12 cellular contexts compared by ENCODE assay signal in genomic region chr20:24149881-24150307, GRCh38.
DNase-seq lines count a peak whose midpoint lies in the region; ATAC-seq and TF ChIP-seq lines count a peak whose summit lies in the region.
"Had no signal": no experiment of that assay in that cellular context is flagged by ENCODE, and none has a peak within 500 bp of the region (broad histone marks: within the 10 kb centered on the region; RNA-seq: fewer than 3 reads in every experiment).

No MANE protein-coding gene starts in this region.

- H3K27me3 ChIP-seq in SJCRH30 (no peaks in the 10 kb centered on the region; the same call in 1 of the 2 replicates), right atrium auricular region (no peaks in the 10 kb centered on the region), thyroid gland (no peaks in the 10 kb centered on the region)
- H3K27me3 ChIP-seq: vagina had no signal

- ATAC-seq in activated CD4-positive, alpha-beta T cell treated with anti-CD3 and anti-CD28 coated beads for 36 hours, result peak; percentile 44
- no peak for ATAC-seq in HG02759 (IDR thresholded peaks at IDR 0.05; ENCODE audit: unreplicated experiment)
- ATAC-seq in GM21423 (IDR thresholded peaks at IDR 0.05; ENCODE audit: unreplicated experiment), result no peak
- ATAC-seq: CD8-positive, alpha-beta T cell had no signal

- POLR2A ChIA-PET in activated CD4-positive, alpha-beta T cell treated with anti-CD3 and anti-CD28 coated beads for 36 hours (lab: Charles Lee), result no interaction called here

- peaks cover 1% of the 10 kb centered on the region for H3K27me3 Mint-ChIP-seq in activated CD4-positive, alpha-beta T cell treated with anti-CD3 and anti-CD28 coated beads for 36 hours

- DNase-seq in activated CD4-positive, alpha-beta T cell treated with anti-CD3 and anti-CD28 coated beads for 36 hours, result peak; percentile 25
- DNase-seq in activated CD4-positive, alpha-beta T cell treated with anti-CD3 and anti-CD28 coated beads, Interleukin-2, amount 50 U/mL, for 1 hour, result no peak
- DNase-seq in SJCRH30 (peak; percentile 16 to 41), right atrium auricular region (ENCODE audit: low spot score) (peak; percentile 50), thyroid gland (peak; percentile 85 to 91), RPMI8226 (no peak)
- DNase-seq: activated CD8-positive, alpha-beta memory T cell treated with anti-CD3 and anti-CD28 coated beads, Interleukin-2, amount 50 U/mL, for 4 hours; CD8-positive, alpha-beta T cell; NCI-H2171 treated with DMSO at 0.1 percent for 48 hours had no signal

- CTCF ChIA-PET in activated CD4-positive, alpha-beta T cell treated with anti-CD3 and anti-CD28 coated beads for 36 hours (lab: Charles Lee), result interaction anchor here (0.6 to 1.2 kb wide), 4 partner anchors 22 to 65 kb away, joined by 3 to 4 read pairs (median 3); no protein-coding TSS in a partner anchor

- no peak overlapping the region for H3K27ac ChIP-seq in SJCRH30
- no peak overlapping the region for H3K27ac ChIP-seq in right atrium auricular region
- no peak overlapping the region for H3K27ac ChIP-seq in thyroid gland
- H3K27ac ChIP-seq: vagina had no signal

- TF ChIP-seq CTCF in right atrium auricular region (IDR thresholded peaks at IDR 0.05), result peak in 1 of 2 donors; percentile 55
- peak; percentile 23 to 77 (median 66) for TF ChIP-seq CTCF in thyroid gland (IDR thresholded peaks at IDR 0.05)

- no peaks in the 10 kb centered on the region for H3K9me3 ChIP-seq in SJCRH30 (replicated peaks)
- no peaks in the 10 kb centered on the region for H3K9me3 ChIP-seq in right atrium auricular region
- H3K9me3 ChIP-seq in thyroid gland, result no peaks in the 10 kb centered on the region
- H3K9me3 ChIP-seq: vagina had no signal

- H3K9me3 Mint-ChIP-seq in activated CD4-positive, alpha-beta T cell treated with anti-CD3 and anti-CD28 coated beads for 36 hours (ENCODE audit: low read depth), result no peaks in the 10 kb centered on the region

- H3K4me3 Mint-ChIP-seq in activated CD4-positive, alpha-beta T cell treated with anti-CD3 and anti-CD28 coated beads for 36 hours, result no peak overlapping the region
- H3K4me3 Mint-ChIP-seq: CD8-positive, alpha-beta T cell had no signal

- H3K27ac Mint-ChIP-seq in activated CD4-positive, alpha-beta T cell treated with anti-CD3 and anti-CD28 coated beads for 36 hours, result no peak overlapping the region
- H3K27ac Mint-ChIP-seq: CD8-positive, alpha-beta T cell had no signal

- H3K4me3 ChIP-seq in SJCRH30 (no peak overlapping the region), right atrium auricular region (no peak overlapping the region), thyroid gland (replicated peaks in 1 of 3) (no peak overlapping the region)
- H3K4me3 ChIP-seq: vagina had no signal

- 37 to 38% methylated on average over 10 of the region's 10 CpGs for WGBS in thyroid gland, 2 donors

- H3K4me1 Mint-ChIP-seq in activated CD4-positive, alpha-beta T cell treated with anti-CD3 and anti-CD28 coated beads for 36 hours, result no peaks in the 10 kb centered on the region

- no peaks in the 10 kb centered on the region for H3K36me3 Mint-ChIP-seq in activated CD4-positive, alpha-beta T cell treated with anti-CD3 and anti-CD28 coated beads for 36 hours (ENCODE audit: low read depth)
- H3K36me3 Mint-ChIP-seq: CD8-positive, alpha-beta T cell had no signal

- no peaks in the 10 kb centered on the region for H3K4me1 ChIP-seq in SJCRH30
- no peaks in the 10 kb centered on the region for H3K4me1 ChIP-seq in right atrium auricular region
- no peaks in the 10 kb centered on the region for H3K4me1 ChIP-seq in thyroid gland
- H3K4me1 ChIP-seq: vagina had no signal

- H3K36me3 ChIP-seq in SJCRH30 (no peaks in the 10 kb centered on the region), right atrium auricular region (no peaks in the 10 kb centered on the region), thyroid gland (no peaks in the 10 kb centered on the region)
- H3K36me3 ChIP-seq: vagina had no signal

- TF ChIP-seq POLR2A in thyroid gland (IDR thresholded peaks at IDR 0.05), result no peak

- intact Hi-C loops in activated CD4-positive, alpha-beta T cell treated with anti-CD3 and anti-CD28 coated beads for 36 hours (cut with DNase I, micrococcal nuclease), result loop anchor here in 1 of 2 experiments (10.0 kb wide), 1 partner anchor 65 kb away; no protein-coding TSS in a partner anchor
- intact Hi-C loops in thyroid gland (cut with DNase I), result no loop called here

Comparison
In these comparisons a context has a peak if more than half of its experiments do, and no peak if none do; other contexts are left out.
1. DNase-seq: peak in activated CD4-positive, alpha-beta T cell treated with anti-CD3 and anti-CD28 coated beads for 36 hours (single experiment), SJCRH30 (2 of 2), right atrium auricular region (single experiment) and thyroid gland (2 of 2); none in activated CD4-positive, alpha-beta T cell treated with anti-CD3 and anti-CD28 coated beads, Interleukin-2, amount 50 U/mL, for 1 hour (single experiment) and RPMI8226 (single experiment).